9 cellular contexts compared by ENCODE assay signal in genomic region chr1:201713093-201713810, GRCh38.
A peak's percentile ranks its signal among the peaks of the same experiment; 100 is the strongest.
DNase-seq lines count a peak whose midpoint lies in the region; ATAC-seq and TF ChIP-seq lines count a peak whose summit lies in the region.
"Had no signal": no experiment of that assay in that cellular context is flagged by ENCODE, and none has a peak within 500 bp of the region (broad histone marks: within the 10 kb centered on the region; RNA-seq: fewer than 3 reads in every experiment).

No MANE protein-coding gene starts in this region.

- H3K4me1 ChIP-seq in GM23248 (ENCODE audit: insufficient read depth) (peaks cover 75% of the 10 kb centered on the region), SJSA1 (replicated peaks) (peaks cover 59% of the 10 kb centered on the region), fibroblast of lung (ENCODE audit: control insufficient read depth, extremely low read depth, insufficient read depth, low read length) (peaks cover 64% of the 10 kb centered on the region), neuronal stem cell (ENCODE audit: control insufficient read depth in 2 of 2, insufficient read depth in 1 of 2, low read depth in 1 of 2, low read length in 2 of 2) (peaks cover 9 to 27% of the 10 kb centered on the region in 2 donors)

- no peaks in the 10 kb centered on the region for H4K20me1 ChIP-seq in GM23248 (ENCODE audit: insufficient read depth)
- no peaks in the 10 kb centered on the region for H4K20me1 ChIP-seq in fibroblast of lung (ENCODE audit: control insufficient read depth, extremely low read depth, insufficient read depth, low read length)

- H3K9me3 Mint-ChIP-seq in T-helper 2 cell treated with Interferon-gamma antibody and Interleukin-4, amounts not matched to agents 5 μg/mL and 100 μg/mL, for 36 hours: no peaks in the 10 kb centered on the region
- H3K9me3 Mint-ChIP-seq: natural killer cell treated with Interleukin-12 subunit alpha and Interleukin-12 subunit beta and Interleukin-15 and Interleukin-18, amount 100 ng/mL, for 72 hours had no signal

- ATAC-seq in GM19324 (IDR thresholded peaks at IDR 0.05; ENCODE audit: low FRiP score, unreplicated experiment) (no peak), HG02870 (IDR thresholded peaks at IDR 0.05; ENCODE audit: unreplicated experiment) (no peak)

- peak overlapping the region; percentile 90 for H4K91ac ChIP-seq in neuronal stem cell (ENCODE audit: low read depth, low read length, poor library complexity)

- H3K4ac ChIP-seq in neuronal stem cell (ENCODE audit: low read length): peak overlapping the region; percentile 72

- WGBS in GM23248 (ENCODE audit: low coverage in 1 of 2, low lambda C conversion rate in 2 of 2, missing lambda C conversion rate in 2 of 2), 2 experiments: 0 to 1% methylated on average over 3 of the region's 3 CpGs
- no CpG with 5 or more reads among the region's 3 CpGs for WGBS in neuronal stem cell (ENCODE audit: extremely low coverage in 2 of 2, insufficient read length in 2 of 2, insufficient replicate concordance in 1 of 2), 2 donors

- H2BK120ac ChIP-seq in neuronal stem cell (ENCODE audit: low read depth, low read length): peak overlapping the region; percentile 37

- no peaks in the 10 kb centered on the region for H3K36me3 Mint-ChIP-seq in T-helper 2 cell treated with Interferon-gamma antibody and Interleukin-4, amounts not matched to agents 5 μg/mL and 100 μg/mL, for 36 hours (ENCODE audit: low read depth)
- H3K36me3 Mint-ChIP-seq: natural killer cell treated with Interleukin-12 subunit alpha and Interleukin-12 subunit beta and Interleukin-15 and Interleukin-18, amount 100 ng/mL, for 72 hours had no signal

- peak overlapping the region; percentile 53 for H3K4me2 ChIP-seq in GM23248 (ENCODE audit: unreplicated experiment)
- H3K4me2 ChIP-seq in fibroblast of lung (ENCODE audit: extremely low read depth, insufficient read depth, low read length): peak overlapping the region; percentile 46
- H3K4me2 ChIP-seq in neuronal stem cell (ENCODE audit: insufficient read depth, low read length, poor library complexity, severe bottlenecking): no peak overlapping the region

- H3K9me2 ChIP-seq in GM23248 (ENCODE audit: insufficient read depth): no peaks in the 10 kb centered on the region

- H3K36me3 ChIP-seq in GM23248 (ENCODE audit: low read depth) (peaks cover 8% of the 10 kb centered on the region; the same call in 1 of the 2 replicates), SJSA1 (peaks cover 16% of the 10 kb centered on the region; the same call in 1 of the 2 replicates), fibroblast of lung (ENCODE audit: control insufficient read depth, insufficient read depth, low read length) (peaks cover 19% of the 10 kb centered on the region), neuronal stem cell (replicated peaks in 1 of 2; ENCODE audit: control insufficient read depth in 2 of 2, insufficient read depth in 2 of 2, low read length in 2 of 2) (peaks cover 0 to 54% of the 10 kb centered on the region in 2 donors)

- no peaks in the 10 kb centered on the region for H3K4me1 Mint-ChIP-seq in T-helper 2 cell treated with Interferon-gamma antibody and Interleukin-4, amounts not matched to agents 5 μg/mL and 100 μg/mL, for 36 hours (ENCODE audit: low read depth)

- peak overlapping the region; percentile 63 for H2BK5ac ChIP-seq in neuronal stem cell (ENCODE audit: low read length)

- no peak overlapping the region for H4K8ac ChIP-seq in neuronal stem cell (ENCODE audit: low read depth, low read length)

- H3K18ac ChIP-seq in neuronal stem cell (ENCODE audit: low read length): peak overlapping the region; percentile 93

- H3K9me3 ChIP-seq in GM23248 (ENCODE audit: low read depth) (no peaks in the 10 kb centered on the region), SJSA1 (replicated peaks) (no peaks in the 10 kb centered on the region), fibroblast of lung (ENCODE audit: control insufficient read depth, insufficient read depth, low read depth, low read length) (no peaks in the 10 kb centered on the region), neuronal stem cell (replicated peaks in 1 of 2; ENCODE audit: control insufficient read depth in 2 of 2, insufficient read depth in 1 of 2, low read depth in 1 of 2, low read length in 2 of 2) (no peaks in the 10 kb centered on the region)

- no peaks in the 10 kb centered on the region for H3K79me1 ChIP-seq in neuronal stem cell (ENCODE audit: low read depth, low read length)

- H2AFZ ChIP-seq in GM23248: no peak overlapping the region
- no peak overlapping the region for H2AFZ ChIP-seq in fibroblast of lung (ENCODE audit: low read length)
- no peak overlapping the region for H2AFZ ChIP-seq in neuronal stem cell (ENCODE audit: low read length)

- peak overlapping the region; percentile 90 for H2BK15ac ChIP-seq in neuronal stem cell (ENCODE audit: low read length)

- DNase-seq in GM23248 (peak; percentile 100), SJSA1 (ENCODE audit: low read depth in 1 of 2, low spot score in 2 of 2) (peak; percentile 94 to 99), fibroblast of lung (ENCODE audit: low read depth in 2 of 2) (peak; percentile 99), neuronal stem cell (ENCODE audit: low spot score) (no peak), NCI-H345 (lab: John Stamatoyannopoulos, UW) (no peak)
- DNase-seq in T-helper 2 cell treated with Interferon-gamma antibody and Interleukin-4, amounts not matched to agents 5 μg/mL and 100 μg/mL, for 36 hours (ENCODE audit: low spot score): no peak

- H3K27me3 Mint-ChIP-seq in T-helper 2 cell treated with Interferon-gamma antibody and Interleukin-4, amounts not matched to agents 5 μg/mL and 100 μg/mL, for 36 hours (ENCODE audit: low read depth): no peaks in the 10 kb centered on the region

- peak overlapping the region; percentile 81 for H3K9ac ChIP-seq in GM23248
- peak overlapping the region; percentile 40 for H3K9ac ChIP-seq in fibroblast of lung (ENCODE audit: insufficient read depth, low read length)
- no peak overlapping the region for H3K9ac ChIP-seq in neuronal stem cell (ENCODE audit: low read depth, low read length, poor library complexity)

- peaks cover 79% of the 10 kb centered on the region for H3F3A ChIP-seq in GM23248 (ENCODE audit: insufficient read depth)

- no peak overlapping the region for H3K4me3 Mint-ChIP-seq in T-helper 2 cell treated with Interferon-gamma antibody and Interleukin-4, amounts not matched to agents 5 μg/mL and 100 μg/mL, for 36 hours
- H3K4me3 Mint-ChIP-seq: natural killer cell treated with Interleukin-12 subunit alpha and Interleukin-12 subunit beta and Interleukin-15 and Interleukin-18, amount 100 ng/mL, for 72 hours had no signal

- no peak overlapping the region for H3K4me3 ChIP-seq in GM23248
- no peak overlapping the region for H3K4me3 ChIP-seq in SJSA1
- H3K4me3 ChIP-seq in fibroblast of lung (replicated peaks in 1 of 4; ENCODE audit: control extremely low read depth in 1 of 4, insufficient read depth in 1 of 4, low read depth in 3 of 4, low read length in 4 of 4): no peak overlapping the region
- no peak overlapping the region for H3K4me3 ChIP-seq in neuronal stem cell (ENCODE audit: low read length in 2 of 2)

- H3K79me2 ChIP-seq in GM23248 (ENCODE audit: insufficient read depth) (peaks cover 75% of the 10 kb centered on the region), fibroblast of lung (ENCODE audit: control insufficient read depth, insufficient read depth, low read length) (peaks cover 73% of the 10 kb centered on the region)

- no peak overlapping the region for H3K23ac ChIP-seq in neuronal stem cell (ENCODE audit: low read depth, low read length, poor library complexity)

- peak overlapping the region; percentile 38 for H2AK5ac ChIP-seq in neuronal stem cell (ENCODE audit: low read depth, low read length)

- in situ Hi-C loops in GM23248 (cut with MboI): loop anchor here (5.0 kb wide), 1 partner anchor 79 kb away; no protein-coding TSS in a partner anchor

- no peak overlapping the region for H3K27ac Mint-ChIP-seq in T-helper 2 cell treated with Interferon-gamma antibody and Interleukin-4, amounts not matched to agents 5 μg/mL and 100 μg/mL, for 36 hours
- H3K27ac Mint-ChIP-seq: natural killer cell treated with Interleukin-12 subunit alpha and Interleukin-12 subunit beta and Interleukin-15 and Interleukin-18, amount 100 ng/mL, for 72 hours had no signal

- H3K14ac ChIP-seq in neuronal stem cell (ENCODE audit: low read length): no peak overlapping the region

- TF ChIP-seq CTCF in fibroblast of lung (conservative IDR thresholded peaks at IDR 0.05 in 1 of 2, IDR thresholded peaks at IDR 0.05 in 1 of 2; ENCODE audit: low read depth in 1 of 2, low read length in 2 of 2): no peak

- H2BK12ac ChIP-seq in neuronal stem cell (ENCODE audit: low read length): peak overlapping the region; percentile 59

- H3K27ac ChIP-seq in GM23248 (peak overlapping the region; percentile 99), SJSA1 (peak overlapping the region; percentile 93), fibroblast of lung (ENCODE audit: insufficient read depth, low read length) (peak overlapping the region; percentile 94), neuronal stem cell (replicated peaks; ENCODE audit: low read length) (no peak overlapping the region)

- H3K27me3 ChIP-seq in GM23248 (replicated peaks; ENCODE audit: insufficient read depth) (no peaks in the 10 kb centered on the region), SJSA1 (replicated peaks) (no peaks in the 10 kb centered on the region), fibroblast of lung (ENCODE audit: control insufficient read depth, insufficient read depth, low read length) (no peaks in the 10 kb centered on the region), neuronal stem cell (ENCODE audit: control insufficient read depth in 3 of 3, insufficient read depth in 3 of 3, low read depth in 1 of 3, low read length in 3 of 3) (no peaks in the 10 kb centered on the region)

Comparison
In these comparisons a context has a peak if more than half of its experiments do, and no peak if none do; other contexts are left out.
1. DNase-seq: peak in GM23248 (single experiment), SJSA1 (2 of 2) and fibroblast of lung (2 of 2); none in neuronal stem cell (single experiment), NCI-H345 (single experiment) and T-helper 2 cell treated with Interferon-gamma antibody and Interleukin-4, amounts not matched to agents 5 μg/mL and 100 μg/mL, for 36 hours (single experiment).